ENCODE assay signal across 2 cellular contexts in genomic region chr5:140103154-140103553, GRCh38.
TF ChIP-seq lines count a peak whose summit lies in the region.

No MANE protein-coding gene starts in this region.

TF ChIP-seq in HEK293, 187 proteins besides CTCF, POLR2A, EP300 and RAD21:
- TF ChIP-seq ZNF629 (tag by site-specific recombination; IDR thresholded peaks at IDR 0.05) (no peak), ZNF146 (tag by site-specific recombination; IDR thresholded peaks at IDR 0.05) (peak; percentile 86)

TF ChIP-seq in K562, 482 proteins besides CTCF, POLR2A, EP300 and RAD21:
- TF ChIP-seq HNRNPH1 (optimal IDR thresholded peaks at IDR 0.05; ENCODE audit: low read depth, low read length) (no peak), ZNF146 (CRISPR knock-in tag; IDR thresholded peaks at IDR 0.05; ENCODE audit: unreplicated experiment) (peak; percentile 67)
